Comparison of ENCODE assay signal across 11 cellular contexts in the genomic region with DNA sequence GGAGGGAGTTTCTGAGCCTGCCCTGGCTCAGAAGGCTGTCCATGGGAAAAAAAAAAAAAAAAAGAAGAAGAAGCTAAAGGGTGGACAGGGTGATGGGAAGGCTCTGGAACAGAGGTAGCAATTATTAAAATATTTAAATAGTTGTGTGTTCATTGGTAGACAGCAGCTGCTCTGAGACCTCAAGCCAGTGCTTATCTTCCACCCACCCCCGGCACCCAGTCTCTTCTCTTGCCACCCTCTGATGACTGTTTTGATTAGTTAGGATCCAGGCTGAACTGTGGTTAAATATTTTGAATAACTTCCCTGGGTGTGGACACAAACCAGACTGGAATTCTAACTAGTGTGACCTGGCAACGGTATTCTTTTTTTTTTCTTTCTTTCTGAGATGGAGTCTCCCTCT. TPM values are rescaled to one million over a fixed set of nuclear protein-coding genes. Genes with fewer than 3 reads are reported as not detected.
A peak's percentile ranks its signal among the peaks of the same experiment; 100 is the strongest.
DNase-seq lines count a peak whose midpoint lies in the region; ATAC-seq and TF ChIP-seq lines count a peak whose summit lies in the region.
"Had no signal": no experiment of that assay in that cellular context is flagged by ENCODE, and none has a peak within 500 bp of the region (broad histone marks: within the 10 kb centered on the region; RNA-seq: fewer than 3 reads in every experiment).

No MANE protein-coding gene starts in this region.

- TF ChIP-seq CTCF in chondrocyte (IDR thresholded peaks at IDR 0.05) = no peak
- TF ChIP-seq CTCF in mucosa of descending colon (IDR thresholded peaks at IDR 0.05) = no peak

- no peaks in the 10 kb centered on the region for H3K27me3 Mint-ChIP-seq in chondrocyte (ENCODE audit: low read depth)
- H3K27me3 Mint-ChIP-seq: CD4-positive, alpha-beta memory T cell had no signal

- H3K36me3 Mint-ChIP-seq in chondrocyte (ENCODE audit: low read depth) = no peaks in the 10 kb centered on the region
- H3K36me3 Mint-ChIP-seq: CD4-positive, alpha-beta memory T cell had no signal

- peak overlapping the region; percentile 78 for H3K27ac Mint-ChIP-seq in chondrocyte (ENCODE audit: unreplicated experiment)

- intact Hi-C loops in mucosa of descending colon (cut with DNase I, micrococcal nuclease) = no loop called here

- no peaks in the 10 kb centered on the region for H3K36me3 ChIP-seq in mucosa of descending colon (ENCODE audit: low read depth)
- H3K36me3 ChIP-seq: right atrium auricular region had no signal

- no peak overlapping the region for H3K4me3 ChIP-seq in mucosa of descending colon
- H3K4me3 ChIP-seq: right atrium auricular region had no signal

- ATAC-seq in mucosa of descending colon (peak; percentile 51), GM21367 (IDR thresholded peaks at IDR 0.05; ENCODE audit: unreplicated experiment) (no peak), GM21717 (IDR thresholded peaks at IDR 0.05; ENCODE audit: unreplicated experiment) (no peak)

- H3K4me3 Mint-ChIP-seq in chondrocyte (ENCODE audit: unreplicated experiment) = no peak overlapping the region
- H3K4me3 Mint-ChIP-seq: CD4-positive, alpha-beta memory T cell had no signal

- H3K9me3 ChIP-seq in mucosa of descending colon = peaks cover 3% of the 10 kb centered on the region
- H3K9me3 ChIP-seq: right atrium auricular region had no signal

- DNase-seq in AG08396 (ENCODE audit: low spot score) (peak; percentile 77), NCI-H460 (ENCODE audit: extremely low read depth, low read depth) (peak; percentile 52), chondrocyte (ENCODE audit: low spot score) (no peak), mucosa of descending colon (no peak), DMS114 treated with DMSO at 0.1 percent for 48 hours (lab: John Stamatoyannopoulos, UW; ENCODE audit: unreplicated experiment) (no peak)
- no peak for DNase-seq in effector CD8-positive, alpha-beta T cell (lab: John Stamatoyannopoulos, UW)
- DNase-seq: CD4-positive, alpha-beta memory T cell; central memory CD4-positive, alpha-beta T cell had no signal

- H3K9me3 Mint-ChIP-seq in chondrocyte (ENCODE audit: low read depth) = no peaks in the 10 kb centered on the region
- H3K9me3 Mint-ChIP-seq: CD4-positive, alpha-beta memory T cell had no signal

- H3K4me1 ChIP-seq in mucosa of descending colon (ENCODE audit: low read depth) = no peaks in the 10 kb centered on the region

- peaks cover 46% of the 10 kb centered on the region for H3K4me1 Mint-ChIP-seq in chondrocyte (ENCODE audit: low read depth)

RNA-seq across cellular contexts. Expression of a gene that starts 16.9 kb away (rescaled TPM):
- 217 and 262 TPM in 2 replicates for total RNA-seq in NCI-H460 (2014; rRNA removed; shearing (Covaris generic))
- polyA plus RNA-seq in NCI-H460 (2014; cell fraction: nucleus; rRNA removed) = 138 and 142 TPM in 2 replicates
- 180 to 233 TPM (median 191 TPM) in 3 replicates for total RNA-seq in chondrocyte
- total RNA-seq in mucosa of descending colon = 100 to 1,000 TPM; 176 to 243 (median 229) TPM

RNA-seq across cellular contexts. Expression of a gene that starts 30.0 kb away (rescaled TPM):
- 16.2 and 16.4 TPM in 2 replicates for total RNA-seq in NCI-H460 (2014; rRNA removed; shearing (Covaris generic))
- polyA plus RNA-seq in NCI-H460 (2014; cell fraction: nucleus; rRNA removed) = 14.5 and 22.2 TPM in 2 replicates
- total RNA-seq in chondrocyte (60.4 to 65.1 TPM (median 63.2 TPM) in 3 replicates), mucosa of descending colon (10 to 100 TPM; 67.3 to 80.7 (median 69.9) TPM)

Comparison
In these comparisons a context has a peak if more than half of its experiments do, and no peak if none do; other contexts are left out.
1. DNase-seq: peak in AG08396 (single experiment) and NCI-H460 (single experiment); none in chondrocyte (single experiment), mucosa of descending colon (0 of 3), effector CD8-positive, alpha-beta T cell (single experiment) and DMS114 treated with DMSO at 0.1 percent for 48 hours (single experiment).